19 cellular contexts compared by ENCODE assay signal in the genomic region with DNA sequence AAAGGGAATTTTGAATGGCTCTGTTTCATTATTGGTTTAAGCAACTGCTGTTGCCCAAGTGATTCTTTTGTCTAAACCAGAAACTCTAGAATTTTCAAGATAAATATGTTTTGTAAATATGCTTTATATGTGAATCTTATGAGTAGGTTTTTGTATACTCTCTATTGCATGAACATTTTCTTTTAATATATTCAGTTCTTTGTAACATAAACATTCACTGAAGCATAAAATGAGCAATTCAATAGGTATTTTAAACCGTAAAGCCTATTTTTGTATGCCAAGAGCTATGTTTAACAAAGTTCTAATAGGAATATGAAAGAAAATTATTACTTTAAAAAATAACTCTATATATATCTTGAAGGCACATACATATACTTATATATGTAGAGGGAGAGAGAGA.
DNase-seq lines count a peak whose midpoint lies in the region; ATAC-seq, FAIRE-seq and TF ChIP-seq lines count a peak whose summit lies in the region.
"Had no signal": no experiment of that assay in that cellular context is flagged by ENCODE, and none has a peak within 500 bp of the region (broad histone marks: within the 10 kb centered on the region; RNA-seq: fewer than 3 reads in every experiment).

No MANE protein-coding gene starts in this region.

- no peaks in the 10 kb centered on the region for H3K4me1 ChIP-seq in PC-3 (ENCODE audit: insufficient read depth, low read length)
- H3K4me1 ChIP-seq: BLaER1, HAP-1 had no signal

- H3K4me3 Mint-ChIP-seq in glutamatergic neuron (ENCODE audit: unreplicated experiment), result no peak overlapping the region
- H3K4me3 Mint-ChIP-seq in stimulated activated memory B cell treated with anti-CD40 and anti-IgM and Interleukin-4, amounts not matched to agents 10 μg/mL and 1 μg/mL and 100 μg/mL, for 72 hours, result no peak overlapping the region
- H3K4me3 Mint-ChIP-seq: CD14-positive monocyte; CD4-positive, alpha-beta memory T cell had no signal

- peak; percentile 55 for DNase-seq in HCEC 1CT
- DNase-seq in RCC 7860 (ENCODE audit: low spot score), result no peak
- peak; percentile 34 for DNase-seq in dedifferentiated amniotic fluid mesenchymal stem cell (ENCODE audit: extremely low spot score)
- DNase-seq in PC-3, result no peak
- no peak for DNase-seq in glutamatergic neuron
- no peak for DNase-seq in NCI-H1436 (lab: John Stamatoyannopoulos, UW)
- DNase-seq: CD4-positive, alpha-beta memory T cell; DMS153; DMS79; GM23248 had no signal

- no peak overlapping the region for H3K27ac ChIP-seq in PC-3 (ENCODE audit: low read length)
- H3K27ac ChIP-seq: 22Rv1, BLaER1, GM23248, HL-60 had no signal

- FAIRE-seq in A204.1 (lab: Jason Lieb, UNC) (peak; percentile 29), RCC 7860 (lab: Jason Lieb, UNC) (peak; percentile 35)
- FAIRE-seq: GM12891, GM19239 had no signal

- CTCF ChIA-PET in PC-3 (lab: Charles Lee), result interaction anchor here (0.6 kb wide), 1 partner anchor 90 kb away, joined by 5 read pairs; no protein-coding TSS in a partner anchor

- peaks cover 3% of the 10 kb centered on the region for H3K9me3 Mint-ChIP-seq in glutamatergic neuron (ENCODE audit: unreplicated experiment)
- peaks cover 5% of the 10 kb centered on the region for H3K9me3 Mint-ChIP-seq in stimulated activated memory B cell treated with anti-CD40 and anti-IgM and Interleukin-4, amounts not matched to agents 10 μg/mL and 1 μg/mL and 100 μg/mL, for 72 hours

- no peak for ATAC-seq in PC-3
- ATAC-seq in stimulated activated memory B cell treated with anti-CD40 and anti-IgM and Interleukin-4, amounts not matched to agents 10 μg/mL and 1 μg/mL and 100 μg/mL, for 72 hours, result no peak

- H3K36me3 ChIP-seq in PC-3 (ENCODE audit: low read depth, low read length), result no peaks in the 10 kb centered on the region
- H3K36me3 ChIP-seq: BLaER1, HAP-1 had no signal

- H3K9me3 ChIP-seq in PC-3 (ENCODE audit: low read length), result no peaks in the 10 kb centered on the region
- H3K9me3 ChIP-seq: BLaER1, HAP-1 had no signal

- H4K20me1 ChIP-seq in PC-3 (ENCODE audit: low read length), result no peaks in the 10 kb centered on the region
- H4K20me1 ChIP-seq: BLaER1 had no signal

- no peaks in the 10 kb centered on the region for H3K79me2 ChIP-seq in PC-3 (ENCODE audit: low read length)

- peaks cover 4% of the 10 kb centered on the region for H3K36me3 Mint-ChIP-seq in glutamatergic neuron (ENCODE audit: unreplicated experiment)
- H3K36me3 Mint-ChIP-seq in stimulated activated memory B cell treated with anti-CD40 and anti-IgM and Interleukin-4, amounts not matched to agents 10 μg/mL and 1 μg/mL and 100 μg/mL, for 72 hours, result no peaks in the 10 kb centered on the region
- H3K36me3 Mint-ChIP-seq: CD14-positive monocyte; CD4-positive, alpha-beta memory T cell had no signal

- no peak overlapping the region for H3K27ac Mint-ChIP-seq in glutamatergic neuron (ENCODE audit: unreplicated experiment)
- no peak overlapping the region for H3K27ac Mint-ChIP-seq in stimulated activated memory B cell treated with anti-CD40 and anti-IgM and Interleukin-4, amounts not matched to agents 10 μg/mL and 1 μg/mL and 100 μg/mL, for 72 hours
- H3K27ac Mint-ChIP-seq: CD14-positive monocyte; CD4-positive, alpha-beta memory T cell had no signal

- no peak overlapping the region for H3K4me3 ChIP-seq in PC-3 (ENCODE audit: low read length)
- H3K4me3 ChIP-seq: BLaER1, GM23248, HAP-1 had no signal

- H3K9ac ChIP-seq in PC-3 (ENCODE audit: low read length), result no peak overlapping the region
- H3K9ac ChIP-seq: BLaER1, GM23248 had no signal

- no peaks in the 10 kb centered on the region for H3K27me3 Mint-ChIP-seq in glutamatergic neuron (ENCODE audit: unreplicated experiment)
- no peaks in the 10 kb centered on the region for H3K27me3 Mint-ChIP-seq in stimulated activated memory B cell treated with anti-CD40 and anti-IgM and Interleukin-4, amounts not matched to agents 10 μg/mL and 1 μg/mL and 100 μg/mL, for 72 hours

- H3K9me2 ChIP-seq in PC-3 (replicated peaks; ENCODE audit: low read length), result no peaks in the 10 kb centered on the region

- no TSS peak for BruUV-seq in PC-3 (replicated peaks; lab: Mats Ljungman, UMichigan)

- POLR2A ChIA-PET in PC-3 (lab: Charles Lee; ENCODE audit: unreplicated experiment), result interaction anchor here (0.5 kb wide), 1 partner anchor 280 kb away, joined by 3 read pairs; no protein-coding TSS in a partner anchor

- no peaks in the 10 kb centered on the region for H3K4me1 Mint-ChIP-seq in glutamatergic neuron (ENCODE audit: low read depth, unreplicated experiment)
- no peaks in the 10 kb centered on the region for H3K4me1 Mint-ChIP-seq in stimulated activated memory B cell treated with anti-CD40 and anti-IgM and Interleukin-4, amounts not matched to agents 10 μg/mL and 1 μg/mL and 100 μg/mL, for 72 hours
- H3K4me1 Mint-ChIP-seq: CD4-positive, alpha-beta memory T cell had no signal

- no peaks in the 10 kb centered on the region for H3K27me3 ChIP-seq in PC-3 (ENCODE audit: low read length)
- H3K27me3 ChIP-seq: BLaER1 had no signal

- intact Hi-C loops in PC-3 (cut with micrococcal nuclease), result no loop called here

- H3F3A ChIP-seq in PC-3 (ENCODE audit: low read length, unreplicated experiment), result no peaks in the 10 kb centered on the region

- TF ChIP-seq CTCF in PC-3 (conservative IDR thresholded peaks at IDR 0.05; ENCODE audit: low read depth, low read length) (no peak), glutamatergic neuron (IDR thresholded peaks at IDR 0.05; ENCODE audit: partially characterized antibody, unreplicated experiment) (no peak)

- H2AFZ ChIP-seq in PC-3 (ENCODE audit: low read length), result no peak overlapping the region
- H2AFZ ChIP-seq: GM23248 had no signal

- H3K4me2 ChIP-seq in PC-3 (ENCODE audit: low read length), result no peak overlapping the region
- H3K4me2 ChIP-seq: BLaER1 had no signal

Comparison
In these comparisons a context has a peak if more than half of its experiments do, and no peak if none do; other contexts are left out.
1. DNase-seq: peak in HCEC 1CT (single experiment) and dedifferentiated amniotic fluid mesenchymal stem cell (single experiment); none in RCC 7860 (single experiment), PC-3 (single experiment), glutamatergic neuron (single experiment) and NCI-H1436 (single experiment).